ENCODE assay signal across 20 cellular contexts in genomic region chr17:45279898-45280297, GRCh38. TPM values are rescaled to one million over a fixed set of nuclear protein-coding genes. Genes with fewer than 3 reads are reported as not detected.
DNase-seq lines count a peak whose midpoint lies in the region; ATAC-seq and TF ChIP-seq lines count a peak whose summit lies in the region.
"Had no signal": no experiment of that assay in that cellular context is flagged by ENCODE, and none has a peak within 500 bp of the region (broad histone marks: within the 10 kb centered on the region; RNA-seq: fewer than 3 reads in every experiment).

No MANE protein-coding gene starts in this region.

- peaks cover 49% of the 10 kb centered on the region for H3K36me3 Mint-ChIP-seq in activated CD4-positive, alpha-beta T cell treated with anti-CD3 and anti-CD28 coated beads, Interleukin-2, amount 10 ng/mL, durations not matched to agents 24 days and 14 days (ENCODE audit: low read depth)

- TF ChIP-seq CTCF in Panc1 (IDR thresholded peaks at IDR 0.05) (no peak), right atrium auricular region (IDR thresholded peaks at IDR 0.05) (no peak)

- ATAC-seq in Panc1: no peak
- ATAC-seq in GM18870 (IDR thresholded peaks at IDR 0.05; ENCODE audit: unreplicated experiment): no peak
- no peak for ATAC-seq in HG02623 (IDR thresholded peaks at IDR 0.05; ENCODE audit: unreplicated experiment)
- ATAC-seq: A549, left lung had no signal

- intact Hi-C loops in activated CD4-positive, alpha-beta T cell treated with anti-CD3 and anti-CD28 coated beads, Interleukin-2, amount 10 ng/mL, durations not matched to agents 24 days and 14 days (cut with micrococcal nuclease): no loop called here
- intact Hi-C loops in Panc1 (cut with micrococcal nuclease; ENCODE audit: unreplicated experiment): loop anchor here (5.0 kb wide), 1 partner anchor 107 kb away; no protein-coding TSS in a partner anchor

- H3K27ac Mint-ChIP-seq in activated CD4-positive, alpha-beta T cell treated with anti-CD3 and anti-CD28 coated beads, Interleukin-2, amount 10 ng/mL, durations not matched to agents 24 days and 14 days: peak overlapping the region; percentile 36
- H3K27ac Mint-ChIP-seq: activated CD4-positive, alpha-beta memory T cell treated with anti-CD3 and anti-CD28 coated beads, Interleukin-2, amount 10 ng/mL, durations not matched to agents 7 days and 5 days; activated T-helper 1 cell treated with anti-CD3 and anti-CD28 coated beads, Interleukin-12 subunit alpha, Interleukin-12 subunit beta, Interleukin-2, Interleukin-4 antibody, amounts not matched to agents 30 ng/mL and 10 ng/mL and 1 ng/mL, durations not matched to agents 14 hours and 24 hours and 36 hours had no signal

- DNase-seq in activated CD4-positive, alpha-beta T cell treated with anti-CD3 and anti-CD28 coated beads, Interleukin-2, amount 10 ng/mL, durations not matched to agents 24 days and 14 days: no peak
- no peak for DNase-seq in activated CD4-positive, alpha-beta T cell treated with anti-CD3 and anti-CD28 coated beads, Interleukin-2, amount 50 U/mL, for 48 hours
- DNase-seq in Panc1 (ENCODE audit: low read depth, low spot score) (no peak), right atrium auricular region (ENCODE audit: low spot score) (no peak), AG08396 (ENCODE audit: low spot score) (no peak)
- DNase-seq: activated CD4-positive, alpha-beta memory T cell treated with anti-CD3 and anti-CD28 coated beads, Interleukin-2, amount 10 ng/mL, durations not matched to agents 7 days and 5 days; adrenal gland; CD4-positive, CD25-positive, alpha-beta regulatory T cell; left lung; NCI-H1417 treated with DMSO at 0.1 percent for 48 hours; NCI-H345; stimulated activated CD4-positive, alpha-beta T cell treated with anti-CD3 and anti-CD28 coated beads, Interleukin-12 subunit alpha, Interleukin-12 subunit beta, amount 100 ng/mL, for 4 hours had no signal

- H3K36me3 ChIP-seq in Panc1 (ENCODE audit: control insufficient read depth, insufficient read depth, low read length): no peaks in the 10 kb centered on the region; the same call in 1 of the 2 replicates
- peaks cover 21% of the 10 kb centered on the region for H3K36me3 ChIP-seq in right atrium auricular region
- H3K36me3 ChIP-seq in skeletal muscle tissue (ENCODE audit: control insufficient read depth in 3 of 3, insufficient read depth in 3 of 3, low read length in 3 of 3): peaks cover 8 to 21% (median 21%) of the 10 kb centered on the region in 3 donors

- H3K27ac ChIP-seq in Panc1 (ENCODE audit: low read length): peak overlapping the region; percentile 42
- H3K27ac ChIP-seq in right atrium auricular region: peak overlapping the region; percentile 84 to 90
- peak overlapping the region; percentile 1 for H3K27ac ChIP-seq in skeletal muscle tissue (ENCODE audit: low read depth, low read length)
- H3K27ac ChIP-seq: adrenal gland, cardiac muscle cell, left lung, tibial nerve had no signal

- H3K4me3 ChIP-seq in Panc1 (ENCODE audit: low read depth in 2 of 2, low read length in 2 of 2) (no peak overlapping the region), right atrium auricular region (no peak overlapping the region), skeletal muscle tissue (ENCODE audit: low read length in 3 of 3) (no peak overlapping the region)
- H3K4me3 ChIP-seq: A549, adrenal gland, cardiac muscle cell, left lung, tibial nerve had no signal

- peak overlapping the region in 1 of 3 donors; percentile 54 for H3K9ac ChIP-seq in skeletal muscle tissue (ENCODE audit: low read depth in 1 of 3, low read length in 3 of 3)

- H3K9me3 ChIP-seq in Panc1 (ENCODE audit: control insufficient read depth, insufficient read depth, low read depth, low read length): no peaks in the 10 kb centered on the region
- H3K9me3 ChIP-seq in right atrium auricular region: no peaks in the 10 kb centered on the region
- H3K9me3 ChIP-seq in skeletal muscle tissue (ENCODE audit: control insufficient read depth in 3 of 3, low read length in 3 of 3): no peaks in the 10 kb centered on the region
- H3K9me3 ChIP-seq: A549, adrenal gland, left lung, tibial nerve had no signal

- H3K27me3 ChIP-seq in Panc1 (ENCODE audit: control insufficient read depth, insufficient read depth, low read length): no peaks in the 10 kb centered on the region
- H3K27me3 ChIP-seq in right atrium auricular region: no peaks in the 10 kb centered on the region
- no peaks in the 10 kb centered on the region for H3K27me3 ChIP-seq in skeletal muscle tissue (ENCODE audit: control insufficient read depth in 3 of 3, insufficient read depth in 3 of 3, low read length in 3 of 3)
- H3K27me3 ChIP-seq: adrenal gland, cardiac muscle cell, left lung, tibial nerve had no signal

- H3K4me1 ChIP-seq in Panc1 (ENCODE audit: control insufficient read depth, insufficient read depth, low read length) (peaks cover 43% of the 10 kb centered on the region), right atrium auricular region (peaks cover 0 to 62% of the 10 kb centered on the region in 2 donors), skeletal muscle tissue (ENCODE audit: control insufficient read depth in 3 of 3, insufficient read depth in 3 of 3, low read length in 3 of 3) (peaks cover 42 to 53% (median 46%) of the 10 kb centered on the region in 3 donors)

- in situ Hi-C loops in Panc1 (cut with HindIII; ENCODE audit: low pct_unique_long_range_greater_than_20kb, low sequenced_read_pairs): no loop called here

- H3K4me3 Mint-ChIP-seq in activated CD4-positive, alpha-beta T cell treated with anti-CD3 and anti-CD28 coated beads, Interleukin-2, amount 10 ng/mL, durations not matched to agents 24 days and 14 days: no peak overlapping the region
- H3K4me3 Mint-ChIP-seq: activated CD4-positive, alpha-beta memory T cell treated with anti-CD3 and anti-CD28 coated beads, Interleukin-2, amount 10 ng/mL, durations not matched to agents 7 days and 5 days; activated T-helper 1 cell treated with anti-CD3 and anti-CD28 coated beads, Interleukin-12 subunit alpha, Interleukin-12 subunit beta, Interleukin-2, Interleukin-4 antibody, amounts not matched to agents 30 ng/mL and 10 ng/mL and 1 ng/mL, durations not matched to agents 14 hours and 24 hours and 36 hours; CD4-positive, CD25-positive, alpha-beta regulatory T cell had no signal

- CTCF ChIA-PET in Panc1 (lab: Charles Lee): interaction anchor here (0.6 kb wide), 1 partner anchor 623 kb away, joined by 3 read pairs; no protein-coding TSS in a partner anchor

- H3K4me1 Mint-ChIP-seq in activated CD4-positive, alpha-beta T cell treated with anti-CD3 and anti-CD28 coated beads, Interleukin-2, amount 10 ng/mL, durations not matched to agents 24 days and 14 days: peaks cover 20% of the 10 kb centered on the region

- POLR2A ChIA-PET in Panc1 (lab: Charles Lee): no interaction called here

- no peaks in the 10 kb centered on the region for H3K27me3 Mint-ChIP-seq in activated CD4-positive, alpha-beta T cell treated with anti-CD3 and anti-CD28 coated beads, Interleukin-2, amount 10 ng/mL, durations not matched to agents 24 days and 14 days
- H3K27me3 Mint-ChIP-seq: activated CD4-positive, alpha-beta memory T cell treated with anti-CD3 and anti-CD28 coated beads, Interleukin-2, amount 10 ng/mL, durations not matched to agents 7 days and 5 days; CD4-positive, CD25-positive, alpha-beta regulatory T cell had no signal

- H3K9me3 Mint-ChIP-seq in activated CD4-positive, alpha-beta T cell treated with anti-CD3 and anti-CD28 coated beads, Interleukin-2, amount 10 ng/mL, durations not matched to agents 24 days and 14 days: no peaks in the 10 kb centered on the region
- H3K9me3 Mint-ChIP-seq: activated CD4-positive, alpha-beta memory T cell treated with anti-CD3 and anti-CD28 coated beads, Interleukin-2, amount 10 ng/mL, durations not matched to agents 7 days and 5 days; activated T-helper 1 cell treated with anti-CD3 and anti-CD28 coated beads, Interleukin-12 subunit alpha, Interleukin-12 subunit beta, Interleukin-2, Interleukin-4 antibody, amounts not matched to agents 30 ng/mL and 10 ng/mL and 1 ng/mL, durations not matched to agents 14 hours and 24 hours and 36 hours; CD4-positive, CD25-positive, alpha-beta regulatory T cell had no signal

- BruUV-seq in Panc1 (replicated peaks; lab: Mats Ljungman, UMichigan): no TSS peak

RNA-seq across cellular contexts. Expression of gene SPATA32, which starts 18.0 kb away (rescaled TPM):
- 0.28 and 0.40 TPM in 2 replicates for total RNA-seq in activated CD4-positive, alpha-beta T cell treated with anti-CD3 and anti-CD28 coated beads, Interleukin-2, amount 10 ng/mL, durations not matched to agents 24 days and 14 days
- total RNA-seq in Panc1 (2021; ENCODE audit: unreplicated experiment) (0.26 TPM), right atrium auricular region (not detected), skeletal muscle tissue (not detected)
- 0.17 TPM for polyA plus RNA-seq in Panc1 (2012; ENCODE audit: insufficient read length)
- total RNA-seq: left lung, tibial nerve had no signal
- polyA plus RNA-seq: adrenal gland, cardiac muscle cell, esophagus had no signal

RNA-seq across cellular contexts. Expression of gene MAP3K14, which starts 36.9 kb away (rescaled TPM):
- 57.4 and 61.0 TPM in 2 replicates for total RNA-seq in activated CD4-positive, alpha-beta T cell treated with anti-CD3 and anti-CD28 coated beads, Interleukin-2, amount 10 ng/mL, durations not matched to agents 24 days and 14 days
- total RNA-seq in Panc1 (2021; ENCODE audit: unreplicated experiment): 80.8 TPM
- polyA plus RNA-seq in Panc1 (2012; ENCODE audit: insufficient read length): 60.3 TPM
- total RNA-seq in right atrium auricular region: 10 to 100 TPM in 1 of 2 donors, 1 to 10 TPM in 1; 8.2 to 10.6 TPM
- total RNA-seq in skeletal muscle tissue: 1.6 TPM

RNA-seq across cellular contexts. Expression of gene FMNL1, which starts 58.2 kb away (rescaled TPM):
- total RNA-seq in activated CD4-positive, alpha-beta T cell treated with anti-CD3 and anti-CD28 coated beads, Interleukin-2, amount 10 ng/mL, durations not matched to agents 24 days and 14 days: 325 and 329 TPM in 2 replicates
- total RNA-seq in Panc1 (2021; ENCODE audit: unreplicated experiment) (20.0 TPM), right atrium auricular region (10 to 100 TPM in 1 of 2 donors, 1 to 10 TPM in 1; 7.6 to 13.6 TPM), skeletal muscle tissue (3.1 TPM)
- 23.8 TPM for polyA plus RNA-seq in Panc1 (2012; ENCODE audit: insufficient read length)

Comparison
In these comparisons a context has a peak if more than half of its experiments do, and no peak if none do; other contexts are left out.
1. H3K27ac ChIP-seq: peak in every context shown above with its lines; median percentile 87 in right atrium auricular region; 42 in Panc1; 1 in skeletal muscle tissue.
2. RNA of gene FMNL1, which starts 58.2 kb away (total RNA-seq): 325 to 329 TPM in activated CD4-positive, alpha-beta T cell treated with anti-CD3 and anti-CD28 coated beads, Interleukin-2, amount 10 ng/mL, durations not matched to agents 24 days and 14 days; 20.0 TPM in Panc1 (single experiment), 7.6 to 13.6 TPM in right atrium auricular region and 3.1 TPM in skeletal muscle tissue (single experiment); every median in the first group is over 10 times any median in the second.